ENCODE assay signal across 3 cellular contexts in the genomic region with DNA sequence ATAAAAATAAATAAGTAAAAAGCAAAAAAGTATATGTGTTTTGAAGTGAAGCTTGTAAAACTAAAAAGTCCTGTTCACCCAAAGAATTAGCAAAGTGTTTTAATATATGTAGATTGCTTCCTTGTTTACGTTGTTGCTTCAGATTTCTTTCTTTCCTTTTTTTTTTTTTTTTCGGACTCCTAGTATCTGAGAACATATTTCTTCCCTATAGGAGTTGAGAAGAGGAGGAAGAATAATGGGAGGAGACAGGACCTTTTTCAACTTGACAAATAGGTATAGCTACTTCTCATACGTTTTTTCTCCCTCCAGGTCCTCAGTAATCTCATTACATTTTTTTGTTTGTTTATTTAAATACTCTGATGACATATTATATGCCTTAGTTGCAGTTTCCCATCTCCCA.
A peak's percentile ranks its signal among the peaks of the same experiment; 100 is the strongest.
TF ChIP-seq lines count a peak whose summit lies in the region.

No MANE protein-coding gene starts in this region.

TF ChIP-seq in GM23338, 12 proteins besides CTCF, POLR2A, EP300 and RAD21:
- TF ChIP-seq EZH2 (IDR thresholded peaks at IDR 0.05; ENCODE audit: low read depth, unreplicated experiment) (no peak), ZNF114 (CRISPR knock-in tag; IDR thresholded peaks at IDR 0.05) (no peak), CREB1 (CRISPR knock-in tag; IDR thresholded peaks at IDR 0.05; ENCODE audit: low read depth) (no peak)
TF ChIP-seq in GM23338: peak in this region for 0.

TF ChIP-seq in HEK293T, 16 proteins besides CTCF, POLR2A, EP300 and RAD21:
- TF ChIP-seq ZNF384 (IDR thresholded peaks at IDR 0.05) = peak; percentile 63; the same call in 1 of the 2 replicates
- TF ChIP-seq, protein P1, sequence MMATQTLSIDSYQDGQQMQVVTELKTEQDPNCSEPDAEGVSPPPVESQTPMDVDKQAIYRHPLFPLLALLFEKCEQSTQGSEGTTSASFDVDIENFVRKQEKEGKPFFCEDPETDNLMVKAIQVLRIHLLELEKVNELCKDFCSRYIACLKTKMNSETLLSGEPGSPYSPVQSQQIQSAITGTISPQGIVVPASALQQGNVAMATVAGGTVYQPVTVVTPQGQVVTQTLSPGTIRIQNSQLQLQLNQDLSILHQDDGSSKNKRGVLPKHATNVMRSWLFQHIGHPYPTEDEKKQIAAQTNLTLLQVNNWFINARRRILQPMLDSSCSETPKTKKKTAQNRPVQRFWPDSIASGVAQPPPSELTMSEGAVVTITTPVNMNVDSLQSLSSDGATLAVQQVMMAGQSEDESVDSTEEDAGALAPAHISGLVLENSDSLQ (IDR thresholded peaks at IDR 0.05) = no peak

TF ChIP-seq in K562, 482 proteins besides CTCF, POLR2A, EP300 and RAD21:
- TF ChIP-seq TCF7L2 (IDR thresholded peaks at IDR 0.05; ENCODE audit: low read depth, low read length) (no peak), CC2D1A (IDR thresholded peaks at IDR 0.05) (no peak), TRIM25 (IDR thresholded peaks at IDR 0.05; ENCODE audit: borderline replicate concordance) (no peak), NONO (IDR thresholded peaks at IDR 0.05; ENCODE audit: low read depth in 2 of 2, low read length in 1 of 2) (no peak), JUND (IDR thresholded peaks at IDR 0.05; ENCODE audit: borderline replicate concordance, low read depth, low read length) (no peak), JUND (tag; IDR thresholded peaks at IDR 0.05; ENCODE audit: borderline replicate concordance, low read depth, low read length) (no peak), RFX5 (IDR thresholded peaks at IDR 0.05; ENCODE audit: low read depth, low read length) (no peak), C11orf30 (IDR thresholded peaks at IDR 0.05; ENCODE audit: low read depth) (no peak), STAG1 (CRISPR knock-in tag; IDR thresholded peaks at IDR 0.05; ENCODE audit: borderline replicate concordance) (no peak), SAFB2 (IDR thresholded peaks at IDR 0.05; ENCODE audit: borderline replicate concordance, low read depth, low read length, severe bottlenecking) (no peak), ZBTB40 (IDR thresholded peaks at IDR 0.05) (no peak), ZBTB40 (CRISPR knock-in tag; IDR thresholded peaks at IDR 0.05) (no peak), HMG20B (CRISPR knock-in tag; IDR thresholded peaks at IDR 0.05) (no peak), TEAD1 (CRISPR knock-in tag; IDR thresholded peaks at IDR 0.05) (no peak), PML (IDR thresholded peaks at IDR 0.05; ENCODE audit: low read length) (no peak), CBX2 (IDR thresholded peaks at IDR 0.05; ENCODE audit: insufficient read depth, low read length, poor library complexity, severe bottlenecking) (no peak), ZNF134 (CRISPR knock-in tag; conservative IDR thresholded peaks at IDR 0.05) (no peak), BCOR (IDR thresholded peaks at IDR 0.05) (no peak)
- TF ChIP-seq, protein P2, sequence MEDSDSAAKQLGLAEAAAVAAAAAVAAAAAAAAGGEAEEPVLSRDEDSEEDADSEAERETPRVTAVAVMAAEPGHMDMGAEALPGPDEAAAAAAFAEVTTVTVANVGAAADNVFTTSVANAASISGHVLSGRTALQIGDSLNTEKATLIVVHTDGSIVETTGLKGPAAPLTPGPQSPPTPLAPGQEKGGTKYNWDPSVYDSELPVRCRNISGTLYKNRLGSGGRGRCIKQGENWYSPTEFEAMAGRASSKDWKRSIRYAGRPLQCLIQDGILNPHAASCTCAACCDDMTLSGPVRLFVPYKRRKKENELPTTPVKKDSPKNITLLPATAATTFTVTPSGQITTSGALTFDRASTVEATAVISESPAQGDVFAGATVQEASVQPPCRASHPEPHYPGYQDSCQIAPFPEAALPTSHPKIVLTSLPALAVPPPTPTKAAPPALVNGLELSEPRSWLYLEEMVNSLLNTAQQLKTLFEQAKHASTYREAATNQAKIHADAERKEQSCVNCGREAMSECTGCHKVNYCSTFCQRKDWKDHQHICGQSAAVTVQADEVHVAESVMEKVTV (CRISPR knock-in tag; IDR thresholded peaks at IDR 0.05) = no peak
